1 cellular context compared by ENCODE assay signal in the genomic region with DNA sequence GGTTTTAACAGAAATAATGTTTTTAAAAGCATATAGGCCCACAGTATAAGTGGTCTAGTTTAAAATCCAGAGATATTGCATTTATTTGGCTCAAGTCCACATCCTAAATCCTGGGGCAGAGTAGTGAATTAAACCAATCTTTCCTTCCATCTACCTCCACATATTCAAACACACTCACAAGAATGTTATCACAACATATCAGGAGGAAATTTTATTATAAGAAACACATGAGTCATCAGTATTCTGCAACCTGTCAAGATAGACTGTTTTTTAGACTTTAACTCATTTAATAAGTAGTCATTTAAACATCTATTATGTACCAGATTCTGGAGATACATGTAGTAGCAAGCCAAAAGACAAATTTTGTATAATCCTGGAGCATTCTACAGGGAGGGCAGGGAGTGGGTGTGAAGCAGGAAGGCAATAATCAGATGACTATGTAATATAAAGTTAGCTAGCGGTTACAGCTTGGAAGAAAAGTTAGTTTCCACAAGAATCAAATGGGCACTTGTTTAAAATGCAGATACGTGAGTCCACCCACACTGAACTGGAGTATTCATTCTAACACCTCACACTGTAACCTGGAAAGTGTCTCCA.
A peak's percentile ranks its signal among the peaks of the same experiment; 100 is the strongest.
TF ChIP-seq lines count a peak whose summit lies in the region.

No MANE protein-coding gene starts in this region.

TF ChIP-seq in SK-N-SH treated with all-trans-retinoic acid at 6 μM for 48 hours, 23 proteins besides CTCF, POLR2A, EP300 and RAD21 (continued from another document):
- TF ChIP-seq, protein P1, sequence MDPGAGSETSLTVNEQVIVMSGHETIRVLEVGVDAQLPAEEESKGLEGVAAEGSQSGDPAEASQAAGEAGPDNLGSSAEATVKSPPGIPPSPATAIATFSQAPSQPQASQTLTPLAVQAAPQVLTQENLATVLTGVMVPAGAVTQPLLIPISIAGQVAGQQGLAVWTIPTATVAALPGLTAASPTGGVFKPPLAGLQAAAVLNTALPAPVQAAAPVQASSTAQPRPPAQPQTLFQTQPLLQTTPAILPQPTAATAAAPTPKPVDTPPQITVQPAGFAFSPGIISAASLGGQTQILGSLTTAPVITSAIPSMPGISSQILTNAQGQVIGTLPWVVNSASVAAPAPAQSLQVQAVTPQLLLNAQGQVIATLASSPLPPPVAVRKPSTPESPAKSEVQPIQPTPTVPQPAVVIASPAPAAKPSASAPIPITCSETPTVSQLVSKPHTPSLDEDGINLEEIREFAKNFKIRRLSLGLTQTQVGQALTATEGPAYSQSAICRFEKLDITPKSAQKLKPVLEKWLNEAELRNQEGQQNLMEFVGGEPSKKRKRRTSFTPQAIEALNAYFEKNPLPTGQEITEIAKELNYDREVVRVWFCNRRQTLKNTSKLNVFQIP (CRISPR knock-in tag; IDR thresholded peaks at IDR 0.05; ENCODE audit: borderline replicate concordance, low read depth) = no peak
- TF ChIP-seq TOX (CRISPR knock-in tag; IDR thresholded peaks at IDR 0.05; ENCODE audit: borderline replicate concordance) (0 out of 2 replicates have a peak, but pooled peaks have one; percentile 20), ZC3H10 (CRISPR knock-in tag; IDR thresholded peaks at IDR 0.05) (no peak), ZFP3 (CRISPR knock-in tag; IDR thresholded peaks at IDR 0.05) (no peak), TCF4 (CRISPR knock-in tag; IDR thresholded peaks at IDR 0.05; ENCODE audit: borderline replicate concordance) (peak; percentile 59; the same call in 1 of the 2 replicates), ISL1 (CRISPR knock-in tag; IDR thresholded peaks at IDR 0.05) (peak; percentile 95), CSDC2 (CRISPR knock-in tag; IDR thresholded peaks at IDR 0.05) (no peak), RARB (CRISPR knock-in tag; IDR thresholded peaks at IDR 0.05) (no peak), ZNF70 (CRISPR knock-in tag; IDR thresholded peaks at IDR 0.05) (no peak), ZFP30 (CRISPR knock-in tag; IDR thresholded peaks at IDR 0.05) (no peak), SNAI2 (CRISPR knock-in tag; IDR thresholded peaks at IDR 0.05) (peak; percentile 40; the same call in 1 of the 2 replicates), ESRRG (CRISPR knock-in tag; IDR thresholded peaks at IDR 0.05) (no peak), OSR1 (CRISPR knock-in tag; IDR thresholded peaks at IDR 0.05) (no peak)
- TF ChIP-seq, protein P2, sequence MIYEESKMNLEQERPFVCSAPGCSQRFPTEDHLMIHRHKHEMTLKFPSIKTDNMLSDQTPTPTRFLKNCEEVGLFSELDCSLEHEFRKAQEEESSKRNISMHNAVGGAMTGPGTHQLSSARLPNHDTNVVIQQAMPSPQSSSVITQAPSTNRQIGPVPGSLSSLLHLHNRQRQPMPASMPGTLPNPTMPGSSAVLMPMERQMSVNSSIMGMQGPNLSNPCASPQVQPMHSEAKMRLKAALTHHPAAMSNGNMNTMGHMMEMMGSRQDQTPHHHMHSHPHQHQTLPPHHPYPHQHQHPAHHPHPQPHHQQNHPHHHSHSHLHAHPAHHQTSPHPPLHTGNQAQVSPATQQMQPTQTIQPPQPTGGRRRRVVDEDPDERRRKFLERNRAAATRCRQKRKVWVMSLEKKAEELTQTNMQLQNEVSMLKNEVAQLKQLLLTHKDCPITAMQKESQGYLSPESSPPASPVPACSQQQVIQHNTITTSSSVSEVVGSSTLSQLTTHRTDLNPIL (CRISPR knock-in tag; IDR thresholded peaks at IDR 0.05; ENCODE audit: low read depth) = peak; percentile 79
- TF ChIP-seq, protein P3, sequence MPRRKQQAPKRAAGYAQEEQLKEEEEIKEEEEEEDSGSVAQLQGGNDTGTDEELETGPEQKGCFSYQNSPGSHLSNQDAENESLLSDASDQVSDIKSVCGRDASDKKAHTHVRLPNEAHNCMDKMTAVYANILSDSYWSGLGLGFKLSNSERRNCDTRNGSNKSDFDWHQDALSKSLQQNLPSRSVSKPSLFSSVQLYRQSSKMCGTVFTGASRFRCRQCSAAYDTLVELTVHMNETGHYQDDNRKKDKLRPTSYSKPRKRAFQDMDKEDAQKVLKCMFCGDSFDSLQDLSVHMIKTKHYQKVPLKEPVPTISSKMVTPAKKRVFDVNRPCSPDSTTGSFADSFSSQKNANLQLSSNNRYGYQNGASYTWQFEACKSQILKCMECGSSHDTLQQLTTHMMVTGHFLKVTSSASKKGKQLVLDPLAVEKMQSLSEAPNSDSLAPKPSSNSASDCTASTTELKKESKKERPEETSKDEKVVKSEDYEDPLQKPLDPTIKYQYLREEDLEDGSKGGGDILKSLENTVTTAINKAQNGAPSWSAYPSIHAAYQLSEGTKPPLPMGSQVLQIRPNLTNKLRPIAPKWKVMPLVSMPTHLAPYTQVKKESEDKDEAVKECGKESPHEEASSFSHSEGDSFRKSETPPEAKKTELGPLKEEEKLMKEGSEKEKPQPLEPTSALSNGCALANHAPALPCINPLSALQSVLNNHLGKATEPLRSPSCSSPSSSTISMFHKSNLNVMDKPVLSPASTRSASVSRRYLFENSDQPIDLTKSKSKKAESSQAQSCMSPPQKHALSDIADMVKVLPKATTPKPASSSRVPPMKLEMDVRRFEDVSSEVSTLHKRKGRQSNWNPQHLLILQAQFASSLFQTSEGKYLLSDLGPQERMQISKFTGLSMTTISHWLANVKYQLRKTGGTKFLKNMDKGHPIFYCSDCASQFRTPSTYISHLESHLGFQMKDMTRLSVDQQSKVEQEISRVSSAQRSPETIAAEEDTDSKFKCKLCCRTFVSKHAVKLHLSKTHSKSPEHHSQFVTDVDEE (CRISPR knock-in tag; IDR thresholded peaks at IDR 0.05) = 0 out of 2 replicates have a peak, but pooled peaks have one; percentile 30
